ENCODE assay signal across 13 cellular contexts in genomic region chr9:133788819-133789733, GRCh38. TPM values are rescaled to one million over a fixed set of nuclear protein-coding genes. Genes with fewer than 3 reads are reported as not detected.
DNase-seq lines count a peak whose midpoint lies in the region; ATAC-seq and TF ChIP-seq lines count a peak whose summit lies in the region.
"Had no signal": no experiment of that assay in that cellular context is flagged by ENCODE, and none has a peak within 500 bp of the region (broad histone marks: within the 10 kb centered on the region; RNA-seq: fewer than 3 reads in every experiment).

No MANE protein-coding gene starts in this region.

- peak overlapping the region; percentile 81 for H3K4me2 ChIP-seq in Loucy (ENCODE audit: low read depth, low read length, poor library complexity, severe bottlenecking)

- no peaks in the 10 kb centered on the region for H4K20me1 ChIP-seq in Loucy (ENCODE audit: insufficient read depth, low read length, poor library complexity, severe bottlenecking)

- H3K9me3 Mint-ChIP-seq in stimulated activated naive B cell treated with anti-CD40 and anti-IgM and Interleukin-4, amounts not matched to agents 10 μg/mL and 1 μg/mL and 100 μg/mL, for 72 hours: no peaks in the 10 kb centered on the region
- no peaks in the 10 kb centered on the region for H3K9me3 Mint-ChIP-seq in activated T-cell treated with anti-CD3 and anti-CD28 coated beads, Interleukin-2, amount 50 U/mL, for 72 hours
- H3K9me3 Mint-ChIP-seq: activated naive CD8-positive, alpha-beta T cell treated with anti-CD3 and anti-CD28 coated beads for 36 hours had no signal

- ATAC-seq in stimulated activated naive B cell treated with anti-CD40 and anti-IgM and Interleukin-4, amounts not matched to agents 10 μg/mL and 1 μg/mL and 100 μg/mL, for 72 hours (replicated peaks): no peak
- ATAC-seq in HG02973 (IDR thresholded peaks at IDR 0.05; ENCODE audit: unreplicated experiment): no peak
- no peak for ATAC-seq in activated T-cell treated with anti-CD3 and anti-CD28 coated beads, Interleukin-2, amount 50 U/mL, for 72 hours (replicated peaks in 1 of 2)
- ATAC-seq: Panc1 had no signal

- H3K4me1 ChIP-seq in Loucy (ENCODE audit: insufficient read depth, low read length, poor library complexity, severe bottlenecking): peaks cover 31% of the 10 kb centered on the region

- H3K9ac ChIP-seq in Loucy (ENCODE audit: low read depth, low read length, poor library complexity, severe bottlenecking): peak overlapping the region; percentile 74

- no peaks in the 10 kb centered on the region for H3K79me2 ChIP-seq in Loucy (ENCODE audit: insufficient read depth, low read length)

- no peak overlapping the region for H2AFZ ChIP-seq in Loucy (ENCODE audit: low read length)

- peaks cover 3% of the 10 kb centered on the region; the same call in 1 of the 2 replicates for H3K36me3 ChIP-seq in Loucy (ENCODE audit: insufficient read depth, low read length)
- H3K36me3 ChIP-seq: thoracic aorta had no signal

- H3K4me3 ChIP-seq in Loucy (ENCODE audit: low read length, poor library complexity, severe bottlenecking): peak overlapping the region; percentile 59
- H3K4me3 ChIP-seq: thoracic aorta had no signal

- H3K4me1 Mint-ChIP-seq in stimulated activated naive B cell treated with anti-CD40 and anti-IgM and Interleukin-4, amounts not matched to agents 10 μg/mL and 1 μg/mL and 100 μg/mL, for 72 hours: peaks cover 69 to 96% of the 10 kb centered on the region in 2 donors
- no peaks in the 10 kb centered on the region for H3K4me1 Mint-ChIP-seq in activated T-cell treated with anti-CD3 and anti-CD28 coated beads, Interleukin-2, amount 50 U/mL, for 72 hours (ENCODE audit: low read depth)

- H3K27me3 ChIP-seq in Loucy (ENCODE audit: insufficient read depth, low read length, poor library complexity, severe bottlenecking): no peaks in the 10 kb centered on the region

- H3K27ac Mint-ChIP-seq in stimulated activated naive B cell treated with anti-CD40 and anti-IgM and Interleukin-4, amounts not matched to agents 10 μg/mL and 1 μg/mL and 100 μg/mL, for 72 hours: peak overlapping the region; percentile 82
- H3K27ac Mint-ChIP-seq in activated T-cell treated with anti-CD3 and anti-CD28 coated beads, Interleukin-2, amount 50 U/mL, for 72 hours: no peak overlapping the region
- H3K27ac Mint-ChIP-seq: activated naive CD8-positive, alpha-beta T cell treated with anti-CD3 and anti-CD28 coated beads for 36 hours had no signal

- peak overlapping the region; percentile 36 to 62 for H3K4me3 Mint-ChIP-seq in stimulated activated naive B cell treated with anti-CD40 and anti-IgM and Interleukin-4, amounts not matched to agents 10 μg/mL and 1 μg/mL and 100 μg/mL, for 72 hours
- H3K4me3 Mint-ChIP-seq in activated T-cell treated with anti-CD3 and anti-CD28 coated beads, Interleukin-2, amount 50 U/mL, for 72 hours: no peak overlapping the region
- H3K4me3 Mint-ChIP-seq: activated naive CD8-positive, alpha-beta T cell treated with anti-CD3 and anti-CD28 coated beads for 36 hours had no signal

- no peaks in the 10 kb centered on the region for H3K27me3 Mint-ChIP-seq in stimulated activated naive B cell treated with anti-CD40 and anti-IgM and Interleukin-4, amounts not matched to agents 10 μg/mL and 1 μg/mL and 100 μg/mL, for 72 hours
- H3K27me3 Mint-ChIP-seq in activated T-cell treated with anti-CD3 and anti-CD28 coated beads, Interleukin-2, amount 50 U/mL, for 72 hours (ENCODE audit: low read depth): peaks cover 18% of the 10 kb centered on the region

- peaks cover 49 to 82% of the 10 kb centered on the region in 2 donors for H3K36me3 Mint-ChIP-seq in stimulated activated naive B cell treated with anti-CD40 and anti-IgM and Interleukin-4, amounts not matched to agents 10 μg/mL and 1 μg/mL and 100 μg/mL, for 72 hours
- H3K36me3 Mint-ChIP-seq in activated T-cell treated with anti-CD3 and anti-CD28 coated beads, Interleukin-2, amount 50 U/mL, for 72 hours (ENCODE audit: insufficient read depth in 2 of 2): no peaks in the 10 kb centered on the region
- H3K36me3 Mint-ChIP-seq: activated naive CD8-positive, alpha-beta T cell treated with anti-CD3 and anti-CD28 coated beads for 36 hours had no signal

- H3K9me2 ChIP-seq in Loucy (replicated peaks; ENCODE audit: low read depth, low read length): no peaks in the 10 kb centered on the region

- H3K9me3 ChIP-seq in Loucy (ENCODE audit: insufficient read depth, low read depth, low read length): no peaks in the 10 kb centered on the region
- H3K9me3 ChIP-seq: thoracic aorta had no signal

- H3F3A ChIP-seq in Loucy (ENCODE audit: low read depth): 0 out of 2 replicates have a peak, but pooled peaks cover 2% of the 10 kb centered on the region

- DNase-seq in astrocyte of the hippocampus (ENCODE audit: low read depth, low spot score) (peak; percentile 58), inferior parietal cortex (ENCODE audit: extremely low spot score) (peak; percentile 67)
- no peak for DNase-seq in stimulated activated naive B cell treated with anti-CD40 and anti-IgM and Interleukin-4, amounts not matched to agents 10 μg/mL and 1 μg/mL and 100 μg/mL, for 72 hours
- no peak for DNase-seq in activated T-cell treated with anti-CD3 and anti-CD28 coated beads, Interleukin-2, amount 50 U/mL, for 72 hours
- no peak for DNase-seq in activated effector memory CD4-positive, alpha-beta T cell treated with Interleukin-2 at 50 U/mL for 16 hours
- DNase-seq in NK-92 treated with Interleukin-12 subunit alpha and Interleukin-12 subunit beta, amount 100 ng/mL, for 24 hours (lab: John Stamatoyannopoulos, UW): no peak
- DNase-seq: activated CD4-positive, CD25-positive, alpha-beta regulatory T cell treated with anti-CD3 and anti-CD28 coated beads, Interleukin-2, amount 50 U/mL, for 72 hours; activated naive CD8-positive, alpha-beta T cell treated with anti-CD3 and anti-CD28 coated beads for 36 hours; Karpas-422 had no signal

- TF ChIP-seq CTCF in Loucy (conservative IDR thresholded peaks at IDR 0.05; ENCODE audit: low read length): no peak

RNA-seq across cellular contexts. Expression of gene SARDH, which starts 50.9 kb away (rescaled TPM):
- 1 to 10 TPM; 1.6 to 4.7 TPM for total RNA-seq in activated T-cell treated with anti-CD3 and anti-CD28 coated beads, Interleukin-2, amount 50 U/mL, for 72 hours

Comparison
In these comparisons a context has a peak if more than half of its experiments do, and no peak if none do; other contexts are left out.
1. DNase-seq: peak in astrocyte of the hippocampus (single experiment) and inferior parietal cortex (single experiment); none in stimulated activated naive B cell treated with anti-CD40 and anti-IgM and Interleukin-4, amounts not matched to agents 10 μg/mL and 1 μg/mL and 100 μg/mL, for 72 hours (single experiment), activated T-cell treated with anti-CD3 and anti-CD28 coated beads, Interleukin-2, amount 50 U/mL, for 72 hours (0 of 2), activated effector memory CD4-positive, alpha-beta T cell treated with Interleukin-2 at 50 U/mL for 16 hours (single experiment) and NK-92 treated with Interleukin-12 subunit alpha and Interleukin-12 subunit beta, amount 100 ng/mL, for 24 hours (single experiment).
2. H3K4me3 Mint-ChIP-seq: peak in stimulated activated naive B cell treated with anti-CD40 and anti-IgM and Interleukin-4, amounts not matched to agents 10 μg/mL and 1 μg/mL and 100 μg/mL, for 72 hours (2 of 2); none in activated T-cell treated with anti-CD3 and anti-CD28 coated beads, Interleukin-2, amount 50 U/mL, for 72 hours (0 of 2).